14 cellular contexts compared by ENCODE assay signal in the genomic region with DNA sequence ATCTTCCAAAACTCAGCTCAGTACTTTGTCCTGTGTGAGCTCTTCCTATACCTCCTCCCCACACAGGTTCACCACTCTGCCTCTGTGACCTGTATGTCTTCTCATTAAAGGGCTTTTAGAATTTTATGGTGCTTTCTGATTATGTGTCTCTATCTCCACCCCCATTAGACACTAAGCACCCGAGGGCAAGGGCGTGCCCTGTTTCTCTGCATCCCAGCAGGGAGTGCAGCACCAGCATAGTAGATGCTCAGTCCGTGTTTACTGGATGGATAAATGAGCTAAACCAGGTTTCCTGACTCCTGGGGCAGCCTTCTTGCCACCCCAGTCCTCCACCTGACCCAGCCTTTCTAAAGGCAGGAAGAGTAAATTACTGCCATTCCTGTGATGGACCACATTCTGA.
"Had no signal": no experiment of that assay in that cellular context is flagged by ENCODE, and none has a peak within 500 bp of the region (broad histone marks: within the 10 kb centered on the region; RNA-seq: fewer than 3 reads in every experiment).

No MANE protein-coding gene starts in this region.

- H3K36me3 ChIP-seq: heart left ventricle, right lobe of liver, stomach had no signal

- ATAC-seq: heart left ventricle; left colon; right lobe of liver; stimulated activated memory B cell treated with anti-CD40 and anti-IgM and Interleukin-4, amounts not matched to agents 10 μg/mL and 1 μg/mL and 100 μg/mL, for 72 hours; WTC11 had no signal

- H3K27me3 ChIP-seq: heart left ventricle, right lobe of liver, stomach had no signal

- DNase-seq: activated naive CD8-positive, alpha-beta T cell treated with anti-CD3 and anti-CD28 coated beads, Interleukin-2, amount 10 ng/mL, durations not matched to agents 7 days and 5 days; activated T-cell treated with anti-CD3 and anti-CD28 coated beads, Interleukin-2, amount 50 U/mL, for 1 hour; amniotic stem cell; cerebellar nuclear complex; cortex of kidney; heart left ventricle; left colon; nucleus accumbens; right lobe of liver; small intestine; stomach; T-helper 9 cell had no signal

- H3K9me3 ChIP-seq: heart left ventricle, right lobe of liver, stomach had no signal

- H3K4me1 ChIP-seq: right lobe of liver had no signal

- H3K27ac ChIP-seq: right lobe of liver had no signal

- H3K4me3 ChIP-seq: heart left ventricle, right lobe of liver, stomach had no signal
